8 cellular contexts compared by ENCODE assay signal in genomic region chr3:11847035-11847394, GRCh38. TPM values are rescaled to one million over a fixed set of nuclear protein-coding genes. Genes with fewer than 3 reads are reported as not detected.
A peak's percentile ranks its signal among the peaks of the same experiment; 100 is the strongest.
DNase-seq lines count a peak whose midpoint lies in the region; ATAC-seq, FAIRE-seq and TF ChIP-seq lines count a peak whose summit lies in the region.

No MANE protein-coding gene starts in this region.

- H3K9me3 ChIP-seq in OCI-LY7 (ENCODE audit: low read length) (no peaks in the 10 kb centered on the region), parathyroid adenoma (ENCODE audit: control insufficient read depth, low read length) (no peaks in the 10 kb centered on the region)

- peaks cover 24% of the 10 kb centered on the region for H3K36me3 ChIP-seq in OCI-LY7 (ENCODE audit: insufficient read depth, low read length)
- no peaks in the 10 kb centered on the region for H3K36me3 ChIP-seq in parathyroid adenoma (ENCODE audit: control insufficient read depth, insufficient read depth, low read length)

- H3K4me3 ChIP-seq in GM08714 (ENCODE audit: low read length): peak overlapping the region; percentile 19; the same call in 1 of the 2 replicates
- peak overlapping the region; percentile 87 for H3K4me3 ChIP-seq in OCI-LY7 (ENCODE audit: low read depth, low read length, poor library complexity, severe bottlenecking)
- peak overlapping the region; percentile 88 for H3K4me3 ChIP-seq in epithelial cell of esophagus (ENCODE audit: low read length)
- H3K4me3 ChIP-seq in parathyroid adenoma (ENCODE audit: low read depth, low read length): peak overlapping the region; percentile 72

- no peak overlapping the region for H3K9ac ChIP-seq in parathyroid adenoma

- peak overlapping the region; percentile 69; the same call in 1 of the 2 replicates for H2AFZ ChIP-seq in OCI-LY7 (ENCODE audit: low read length)
- H2AFZ ChIP-seq in parathyroid adenoma: peak overlapping the region; percentile 93

- POLR2A ChIA-PET in OCI-LY7 (lab: Charles Lee) (no interaction called here), GM10248 (lab: Yijun Ruan, JAX) (interaction anchor here (0.6 kb wide), 1 partner anchor 10 kb away, joined by 3 read pairs; no protein-coding TSS in a partner anchor)

- FAIRE-seq in urothelium cell line (lab: Jason Lieb, UNC): no peak

- H3K4me2 ChIP-seq in OCI-LY7 (ENCODE audit: low read length) (peak overlapping the region; percentile 15; the same call in 1 of the 2 replicates), parathyroid adenoma (ENCODE audit: low read length) (peak overlapping the region; percentile 58)

- no peak for ATAC-seq in GM19452 (IDR thresholded peaks at IDR 0.05; ENCODE audit: unreplicated experiment)

- CTCF ChIA-PET in OCI-LY7 (lab: Charles Lee; ENCODE audit: unreplicated experiment): no interaction called here
- CTCF ChIA-PET in GM10248 (lab: Yijun Ruan, JAX): interaction anchor here (1.0 to 1.8 kb wide), 8 partner anchors 9 to 191 kb away, joined by 3 to 14 read pairs (median 4); no protein-coding TSS in a partner anchor

- peaks cover 7% of the 10 kb centered on the region; the same call in 1 of the 2 replicates for H4K20me1 ChIP-seq in OCI-LY7 (ENCODE audit: insufficient read depth, low read length)

- no peaks in the 10 kb centered on the region for H3K9me2 ChIP-seq in OCI-LY7 (ENCODE audit: insufficient read depth, low read length)

- TF ChIP-seq CTCF in OCI-LY7 (conservative IDR thresholded peaks at IDR 0.05; ENCODE audit: low read length) (no peak), epithelial cell of esophagus (IDR thresholded peaks at IDR 0.05; ENCODE audit: insufficient read depth, low read depth, low read length, missing control alignments) (no peak), parathyroid adenoma (IDR thresholded peaks at IDR 0.05) (no peak), GM10248 (IDR thresholded peaks at IDR 0.05; ENCODE audit: control extremely low read depth, extremely low read depth, low read depth, missing control alignments) (no peak)

- H3K27me3 ChIP-seq in parathyroid adenoma (ENCODE audit: control insufficient read depth, insufficient read depth, low read length): no peaks in the 10 kb centered on the region

- H3K27ac ChIP-seq in OCI-LY7 (ENCODE audit: low read depth, low read length, poor library complexity, severe bottlenecking): no peak overlapping the region
- H3K27ac ChIP-seq in parathyroid adenoma: peak overlapping the region; percentile 89

- DNase-seq in OCI-LY7 (ENCODE audit: low spot score) (no peak), epithelial cell of esophagus (ENCODE audit: low read depth) (no peak), GM10248 (ENCODE audit: extremely low spot score) (no peak), dedifferentiated amniotic fluid mesenchymal stem cell (ENCODE audit: extremely low spot score) (no peak), urothelium cell line (ENCODE audit: low spot score) (no peak)

- intact Hi-C loops in OCI-LY7 (cut with micrococcal nuclease; ENCODE audit: unreplicated experiment): loop anchor here (5.0 kb wide), 1 partner anchor 635 kb away; the partner anchor contains the start of gene TSEN2

- H3K4me1 ChIP-seq in OCI-LY7 (ENCODE audit: insufficient read depth, low read length, poor library complexity, severe bottlenecking) (peaks cover 6% of the 10 kb centered on the region), parathyroid adenoma (peaks cover 28% of the 10 kb centered on the region)

- H3K79me2 ChIP-seq in OCI-LY7 (ENCODE audit: insufficient read depth, low read depth, low read length) (peaks cover 26% of the 10 kb centered on the region), parathyroid adenoma (peaks cover 19% of the 10 kb centered on the region)

- no TSS peak for BruUV-seq in OCI-LY7 (replicated peaks; lab: Mats Ljungman, UMichigan)

RNA-seq across cellular contexts. Expression of gene TAMM41, which starts 0.3 kb away (rescaled TPM):
- total RNA-seq in OCI-LY7 (2014; rRNA removed; shearing (Covaris generic)): 14.6 and 19.2 TPM in 2 replicates
- total RNA-seq in OCI-LY7 (2022): 42.0 and 47.9 TPM in 2 replicates

Comparison
In these comparisons a context has a peak if more than half of its experiments do, and no peak if none do; other contexts are left out.
1. H3K4me3 ChIP-seq: peak in every context shown above with its lines; median percentile 88 in epithelial cell of esophagus; 87 in OCI-LY7; 72 in parathyroid adenoma; 19 in GM08714.